17 cellular contexts compared by ENCODE assay signal in genomic region chr7:91913612-91914011, GRCh38. TPM values are rescaled to one million over a fixed set of nuclear protein-coding genes. Genes with fewer than 3 reads are reported as not detected.
DNase-seq lines count a peak whose midpoint lies in the region; ATAC-seq, FAIRE-seq and TF ChIP-seq lines count a peak whose summit lies in the region.
"Had no signal": no experiment of that assay in that cellular context is flagged by ENCODE, and none has a peak within 500 bp of the region (broad histone marks: within the 10 kb centered on the region; RNA-seq: fewer than 3 reads in every experiment).

No MANE protein-coding gene starts in this region.

- H2AK9ac ChIP-seq in IMR-90 (replicated peaks; ENCODE audit: low read depth, low read length, poor library complexity): no peak overlapping the region

- no peaks in the 10 kb centered on the region for H3K79me1 ChIP-seq in IMR-90 (ENCODE audit: low read depth in 1 of 2, low read length in 2 of 2)

- no peak for TF ChIP-seq POLR2A in IMR-90 (IDR thresholded peaks at IDR 0.05; ENCODE audit: low read depth, low read length)

- no peak overlapping the region for H2BK120ac ChIP-seq in IMR-90 (ENCODE audit: low read depth, low read length)

- H3K23ac ChIP-seq in IMR-90 (ENCODE audit: low read depth, low read length): no peak overlapping the region

- intact Hi-C loops in IMR-90 (cut with micrococcal nuclease): no loop called here
- intact Hi-C loops in left lung (cut with DNase I): no loop called here

- no CpG with 5 or more reads among the region's 2 CpGs for WGBS in IMR-90 (ENCODE audit: extremely low coverage in 2 of 2, insufficient read length in 1 of 2), 2 experiments

- H3K14ac ChIP-seq in IMR-90 (replicated peaks; ENCODE audit: low read depth, low read length): no peak overlapping the region

- H4K8ac ChIP-seq in IMR-90 (ENCODE audit: low read depth in 2 of 2, low read length in 2 of 2): peak overlapping the region in 1 of 2 experiments; percentile 37; a peak in 1 of 4 replicates

- no peak overlapping the region for H2BK20ac ChIP-seq in IMR-90 (ENCODE audit: low read depth, low read length)

- no peaks in the 10 kb centered on the region for H3K27me3 ChIP-seq in IMR-90 (ENCODE audit: control insufficient read depth, insufficient read depth, low read length)
- H3K27me3 ChIP-seq in brain microvascular endothelial cell (replicated peaks): no peaks in the 10 kb centered on the region
- no peaks in the 10 kb centered on the region for H3K27me3 ChIP-seq in left lung
- H3K27me3 ChIP-seq: BLaER1, transverse colon had no signal

- H2BK15ac ChIP-seq in IMR-90 (ENCODE audit: low read depth, low read length): no peak overlapping the region

- H3K27ac ChIP-seq in IMR-90 (ENCODE audit: insufficient read depth, low read length) (no peak overlapping the region), brain microvascular endothelial cell (peak overlapping the region; percentile 47), left lung (no peak overlapping the region)
- H3K27ac ChIP-seq: BLaER1, transverse colon had no signal

- H3K56ac ChIP-seq in IMR-90 (ENCODE audit: extremely low read depth, insufficient read depth, low read length): no peak overlapping the region

- ATAC-seq in IMR-90 (ENCODE audit: low read depth) (peak; percentile 14), left lung (peak; percentile 41)
- ATAC-seq: activated T-cell treated with anti-CD3 and anti-CD28 coated beads, Interleukin-2, amount 50 U/mL, for 72 hours; GM23338 had no signal

- H3K4me1 ChIP-seq in IMR-90 (ENCODE audit: control insufficient read depth, insufficient read depth, low read length) (peaks cover 7% of the 10 kb centered on the region), left lung (no peaks in the 10 kb centered on the region)

- no peak for TF ChIP-seq RAD21 in IMR-90 (IDR thresholded peaks at IDR 0.05; ENCODE audit: low read length)

- no TSS peak for BruUV-seq in IMR-90 (replicated peaks; lab: Mats Ljungman, UMichigan)

- H2AK5ac ChIP-seq in IMR-90 (ENCODE audit: low read depth, low read length): no peak overlapping the region

- H3K4me3 ChIP-seq in IMR-90 (ENCODE audit: insufficient read depth, low read depth, low read length) (no peak overlapping the region), brain microvascular endothelial cell (ENCODE audit: low read depth, low read length) (no peak overlapping the region), left lung (no peak overlapping the region)
- H3K4me3 ChIP-seq: BLaER1, GM23338, transverse colon had no signal

- no peak for TF ChIP-seq CTCF in IMR-90 (conservative IDR thresholded peaks at IDR 0.05; ENCODE audit: low read depth, low read length)
- TF ChIP-seq CTCF in brain microvascular endothelial cell (IDR thresholded peaks at IDR 0.05; ENCODE audit: low read depth, low read length, missing control alignments): no peak
- TF ChIP-seq CTCF in left lung (IDR thresholded peaks at IDR 0.05): no peak

- CTCF ChIA-PET in IMR-90 (lab: Yijun Ruan, JAX): no interaction called here

- no peak overlapping the region for H3K9ac ChIP-seq in IMR-90 (ENCODE audit: low read depth, low read length)
- H3K9ac ChIP-seq: BLaER1 had no signal

- no peak overlapping the region for H2AFZ ChIP-seq in IMR-90 (replicated peaks; ENCODE audit: low read length, poor library complexity)
- H2AFZ ChIP-seq: GM23338 had no signal

- POLR2A ChIA-PET in IMR-90 (lab: Charles Lee; ENCODE audit: unreplicated experiment): no interaction called here

- peak; percentile 11 for DNase-seq in Daoy (ENCODE audit: low read depth)
- DNase-seq in IMR-90: peak; percentile 52
- DNase-seq in brain microvascular endothelial cell: peak; percentile 82
- no peak for DNase-seq in left lung
- no peak for DNase-seq in stimulated activated CD4-positive, alpha-beta T cell treated with anti-CD3 and anti-CD28 coated beads, Interleukin-4, amount 100 ng/mL, for 24 hours
- DNase-seq in stimulated activated CD4-positive, alpha-beta T cell treated with anti-CD3 and anti-CD28 coated beads, Interleukin-1b, Interleukin-23, amount 100 ng/mL, for 48 hours: no peak
- DNase-seq in RCC 7860 (ENCODE audit: low spot score): no peak
- DNase-seq in T1000 (lab: John Stamatoyannopoulos, UW): no peak
- DNase-seq: activated T-cell treated with anti-CD3 and anti-CD28 coated beads, Interleukin-2, amount 50 U/mL, for 72 hours; mesendoderm; NCI-H1105; NCI-H526 treated with DMSO at 0.1 percent for 48 hours; stimulated activated naive CD4-positive, alpha-beta T cell; transverse colon had no signal

- H3K18ac ChIP-seq in IMR-90 (ENCODE audit: low read depth, low read length): peak overlapping the region; percentile 27; the same call in 1 of the 2 replicates

- no peaks in the 10 kb centered on the region for H3K9me1 ChIP-seq in IMR-90 (ENCODE audit: insufficient read depth, low read length)

- H3K4me2 ChIP-seq in IMR-90 (ENCODE audit: low read depth, low read length): peak overlapping the region; percentile 54; the same call in 1 of the 2 replicates
- H3K4me2 ChIP-seq: BLaER1, GM23338 had no signal

- H4K5ac ChIP-seq in IMR-90 (ENCODE audit: low read depth, low read length): peak overlapping the region; percentile 72

- in situ Hi-C loops in IMR-90 (cut with MboI; ENCODE audit: low sequenced_read_pairs): no loop called here
- in situ Hi-C loops in brain microvascular endothelial cell (cut with HindIII; ENCODE audit: low pct_ligation_motif_present, low sequenced_read_pairs): no loop called here

- H4K91ac ChIP-seq in IMR-90 (ENCODE audit: insufficient read depth, low read depth, low read length): no peak overlapping the region

- H3K36me3 ChIP-seq in IMR-90 (ENCODE audit: control insufficient read depth, insufficient read depth, low read length) (no peaks in the 10 kb centered on the region), brain microvascular endothelial cell (replicated peaks) (no peaks in the 10 kb centered on the region), left lung (no peaks in the 10 kb centered on the region)
- H3K36me3 ChIP-seq: BLaER1, transverse colon had no signal

- H3K9me3 ChIP-seq in IMR-90 (ENCODE audit: control insufficient read depth, insufficient read depth, low read length) (no peaks in the 10 kb centered on the region), left lung (no peaks in the 10 kb centered on the region)
- H3K9me3 ChIP-seq: transverse colon had no signal

- no peak for FAIRE-seq in RCC 7860 (lab: Jason Lieb, UNC)
- FAIRE-seq: endometrium had no signal

- no peak overlapping the region for H3K4ac ChIP-seq in IMR-90 (ENCODE audit: low read depth, low read length)

- H4K20me1 ChIP-seq in IMR-90 (ENCODE audit: insufficient read depth, low read length): no peaks in the 10 kb centered on the region
- H4K20me1 ChIP-seq: BLaER1 had no signal

- no peak overlapping the region for H2BK5ac ChIP-seq in IMR-90 (ENCODE audit: low read depth, low read length, poor library complexity, severe bottlenecking)

- dilution Hi-C loops in IMR-90 (cut with HindIII; ENCODE audit: low sequenced_read_pairs, unreplicated experiment): no loop called here

TF ChIP-seq in IMR-90, 13 proteins besides CTCF, POLR2A, EP300 and RAD21:
- TF ChIP-seq RFX5 (IDR thresholded peaks at IDR 0.05; ENCODE audit: low read depth, low read length) (no peak), MAFK (IDR thresholded peaks at IDR 0.05; ENCODE audit: low read depth, low read length) (no peak), CEBPB (IDR thresholded peaks at IDR 0.05; ENCODE audit: low read depth, low read length) (no peak), MXI1 (IDR thresholded peaks at IDR 0.05; ENCODE audit: borderline replicate concordance, low read depth, low read length) (no peak), ELK1 (IDR thresholded peaks at IDR 0.05; ENCODE audit: borderline replicate concordance, low read depth, low read length) (no peak), NFE2L2 (IDR thresholded peaks at IDR 0.05; ENCODE audit: low read depth, low read length) (no peak), SMC3 (IDR thresholded peaks at IDR 0.05; ENCODE audit: low read depth, low read length) (no peak), RCOR1 (IDR thresholded peaks at IDR 0.05; ENCODE audit: insufficient replicate concordance, low read length) (no peak), USF2 (IDR thresholded peaks at IDR 0.05; ENCODE audit: low read depth, low read length) (no peak), FOS (IDR thresholded peaks at IDR 0.05; ENCODE audit: low read depth, low read length) (no peak), CHD1 (IDR thresholded peaks at IDR 0.05; ENCODE audit: low read depth, low read length) (no peak), MAZ (IDR thresholded peaks at IDR 0.05; ENCODE audit: borderline replicate concordance, low read depth, low read length) (no peak), BHLHE40 (IDR thresholded peaks at IDR 0.05; ENCODE audit: low read depth, low read length) (no peak)
TF ChIP-seq in IMR-90: peak in this region for 0.

RNA-seq across cellular contexts. Expression of gene AKAP9, which starts 27.1 kb away (rescaled TPM):
- 24.5 and 34.2 TPM in 2 replicates for total RNA-seq in Daoy (2014; rRNA removed; shearing (Covaris generic))
- 25.3 and 49.4 TPM in 2 replicates for total RNA-seq in IMR-90 (2012; rRNA removed)
- polyA plus RNA-seq in IMR-90 (2012; rRNA removed): 8.7 and 9.7 TPM in 2 replicates
- 0.78 and 0.89 TPM in 2 replicates for polyA plus RNA-seq in IMR-90 (2012; cell fraction: cytosol; rRNA removed)
- polyA plus RNA-seq in IMR-90 (2012; cell fraction: nucleus; rRNA removed; ENCODE audit: low replicate concordance): 6.7 and 40.2 TPM in 2 replicates
- 10 to 100 TPM; 57.5 to 58.6 TPM for total RNA-seq in left lung

RNA-seq across cellular contexts. Expression of gene MTERF1, which starts 33.1 kb away (rescaled TPM):
- 6.7 and 12.2 TPM in 2 replicates for total RNA-seq in Daoy (2014; rRNA removed; shearing (Covaris generic))
- total RNA-seq in IMR-90 (2012; rRNA removed) (7.0 and 16.7 TPM in 2 replicates), left lung (10 to 100 TPM; 10.8 to 14.5 TPM)
- 5.6 and 7.3 TPM in 2 replicates for polyA plus RNA-seq in IMR-90 (2012; rRNA removed)
- 0.53 and 0.84 TPM in 2 replicates for polyA plus RNA-seq in IMR-90 (2012; cell fraction: cytosol; rRNA removed)
- polyA plus RNA-seq in IMR-90 (2012; cell fraction: nucleus; rRNA removed; ENCODE audit: low replicate concordance): 0.60 and 7.4 TPM in 2 replicates

Comparison
In these comparisons a context has a peak if more than half of its experiments do, and no peak if none do; other contexts are left out.
1. DNase-seq: peak in Daoy (single experiment), IMR-90 (single experiment) and brain microvascular endothelial cell (single experiment); none in left lung (0 of 2), stimulated activated CD4-positive, alpha-beta T cell treated with anti-CD3 and anti-CD28 coated beads, Interleukin-4, amount 100 ng/mL, for 24 hours (single experiment), stimulated activated CD4-positive, alpha-beta T cell treated with anti-CD3 and anti-CD28 coated beads, Interleukin-1b, Interleukin-23, amount 100 ng/mL, for 48 hours (single experiment), RCC 7860 (single experiment) and T1000 (single experiment).